ENCODE assay signal across 2 cellular contexts in the genomic region with DNA sequence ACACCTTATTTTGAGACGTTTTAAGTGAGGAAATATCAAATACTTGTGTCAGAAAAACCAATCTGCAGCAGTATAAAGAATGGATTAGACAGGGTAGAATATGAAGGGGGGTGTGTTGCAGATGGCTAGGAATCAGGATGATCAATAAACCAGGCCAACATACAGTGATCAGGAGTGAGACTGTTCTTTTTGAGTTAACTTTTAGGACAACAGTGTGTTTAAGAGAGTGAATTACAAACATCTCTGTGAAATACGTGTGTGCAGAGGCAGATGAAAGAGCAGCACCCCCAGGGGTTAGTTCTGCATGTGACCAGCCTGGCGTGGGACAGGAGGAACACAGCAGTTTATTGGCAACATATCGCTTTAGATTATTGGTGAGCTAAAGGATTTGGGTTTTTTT.
TF ChIP-seq lines count a peak whose summit lies in the region.

No MANE protein-coding gene starts in this region.

TF ChIP-seq in HepG2, 621 proteins besides CTCF, POLR2A, EP300 and RAD21:
- no peak for TF ChIP-seq ZBTB39 (CRISPR knock-in tag; IDR thresholded peaks at IDR 0.05)
- TF ChIP-seq ZFP36L1 (CRISPR knock-in tag; IDR thresholded peaks at IDR 0.05): no peak
- TF ChIP-seq NCOA5 (CRISPR knock-in tag; IDR thresholded peaks at IDR 0.05): no peak
- no peak for TF ChIP-seq ZNF263 (CRISPR knock-in tag; IDR thresholded peaks at IDR 0.05)
- TF ChIP-seq ZNF557 (CRISPR knock-in tag; IDR thresholded peaks at IDR 0.05): no peak
- TF ChIP-seq ZNF879 (CRISPR knock-in tag; IDR thresholded peaks at IDR 0.05): no peak
- no peak for TF ChIP-seq ZMYM4 (CRISPR knock-in tag; IDR thresholded peaks at IDR 0.05)
- TF ChIP-seq, protein P1, sequence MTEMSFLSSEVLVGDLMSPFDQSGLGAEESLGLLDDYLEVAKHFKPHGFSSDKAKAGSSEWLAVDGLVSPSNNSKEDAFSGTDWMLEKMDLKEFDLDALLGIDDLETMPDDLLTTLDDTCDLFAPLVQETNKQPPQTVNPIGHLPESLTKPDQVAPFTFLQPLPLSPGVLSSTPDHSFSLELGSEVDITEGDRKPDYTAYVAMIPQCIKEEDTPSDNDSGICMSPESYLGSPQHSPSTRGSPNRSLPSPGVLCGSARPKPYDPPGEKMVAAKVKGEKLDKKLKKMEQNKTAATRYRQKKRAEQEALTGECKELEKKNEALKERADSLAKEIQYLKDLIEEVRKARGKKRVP (CRISPR knock-in tag; IDR thresholded peaks at IDR 0.05): no peak
- TF ChIP-seq MEF2D (CRISPR knock-in tag; IDR thresholded peaks at IDR 0.05): no peak
- TF ChIP-seq ARHGAP35 (CRISPR knock-in tag; IDR thresholded peaks at IDR 0.05; ENCODE audit: borderline replicate concordance): no peak

TF ChIP-seq in GM12878, 131 proteins besides CTCF, POLR2A, EP300 and RAD21:
- TF ChIP-seq BRCA1 (IDR thresholded peaks at IDR 0.05; ENCODE audit: low read depth, low read length) (no peak), JUNB (IDR thresholded peaks at IDR 0.05) (no peak), ZNF207 (IDR thresholded peaks at IDR 0.05; ENCODE audit: borderline replicate concordance) (no peak), PAX8 (IDR thresholded peaks at IDR 0.05) (no peak), NRF1 (conservative IDR thresholded peaks at IDR 0.05; ENCODE audit: low read depth, low read length) (no peak), TARDBP (IDR thresholded peaks at IDR 0.05; ENCODE audit: borderline replicate concordance) (no peak), ZNF24 (IDR thresholded peaks at IDR 0.05) (no peak), CBX3 (IDR thresholded peaks at IDR 0.05; ENCODE audit: borderline replicate concordance, low read depth) (no peak), STAT1 (conservative IDR thresholded peaks at IDR 0.05) (no peak), ASH2L (IDR thresholded peaks at IDR 0.05; ENCODE audit: borderline replicate concordance, low read depth) (no peak), CHD2 (IDR thresholded peaks at IDR 0.05; ENCODE audit: borderline replicate concordance, low read depth, low read length) (no peak), MTA3 (IDR thresholded peaks at IDR 0.05; ENCODE audit: borderline replicate concordance, low read length) (no peak), EZH2 (IDR thresholded peaks at IDR 0.05; ENCODE audit: borderline replicate concordance, control insufficient read depth, low read depth, low read length) (no peak), CBX5 (IDR thresholded peaks at IDR 0.05; ENCODE audit: low read depth) (no peak)
- TF ChIP-seq, protein P2, sequence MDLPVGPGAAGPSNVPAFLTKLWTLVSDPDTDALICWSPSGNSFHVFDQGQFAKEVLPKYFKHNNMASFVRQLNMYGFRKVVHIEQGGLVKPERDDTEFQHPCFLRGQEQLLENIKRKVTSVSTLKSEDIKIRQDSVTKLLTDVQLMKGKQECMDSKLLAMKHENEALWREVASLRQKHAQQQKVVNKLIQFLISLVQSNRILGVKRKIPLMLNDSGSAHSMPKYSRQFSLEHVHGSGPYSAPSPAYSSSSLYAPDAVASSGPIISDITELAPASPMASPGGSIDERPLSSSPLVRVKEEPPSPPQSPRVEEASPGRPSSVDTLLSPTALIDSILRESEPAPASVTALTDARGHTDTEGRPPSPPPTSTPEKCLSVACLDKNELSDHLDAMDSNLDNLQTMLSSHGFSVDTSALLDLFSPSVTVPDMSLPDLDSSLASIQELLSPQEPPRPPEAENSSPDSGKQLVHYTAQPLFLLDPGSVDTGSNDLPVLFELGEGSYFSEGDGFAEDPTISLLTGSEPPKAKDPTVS (IDR thresholded peaks at IDR 0.05; ENCODE audit: low read depth, low read length): no peak
